9 cellular contexts compared by ENCODE assay signal in genomic region chr12:120669055-120669828, GRCh38. TPM values are rescaled to one million over a fixed set of nuclear protein-coding genes. Genes with fewer than 3 reads are reported as not detected.
DNase-seq lines count a peak whose midpoint lies in the region; ATAC-seq, FAIRE-seq and TF ChIP-seq lines count a peak whose summit lies in the region.
"Had no signal": no experiment of that assay in that cellular context is flagged by ENCODE, and none has a peak within 500 bp of the region (broad histone marks: within the 10 kb centered on the region; RNA-seq: fewer than 3 reads in every experiment).

No MANE protein-coding gene starts in this region.

- ATAC-seq in GM19328 (IDR thresholded peaks at IDR 0.05; ENCODE audit: unreplicated experiment) (peak; percentile 60), HG03159 (IDR thresholded peaks at IDR 0.05; ENCODE audit: unreplicated experiment) (peak; percentile 58), HG03039 (IDR thresholded peaks at IDR 0.05; ENCODE audit: unreplicated experiment) (no peak)
- ATAC-seq: psoas muscle had no signal

- H3K4me3 ChIP-seq in astrocyte (ENCODE audit: insufficient read depth, low read depth, low read length) (no peak overlapping the region), mucosa of rectum (ENCODE audit: low read length in 2 of 2) (peak overlapping the region in 1 of 2 donors; percentile 3)
- H3K4me3 ChIP-seq: psoas muscle had no signal

- no peaks in the 10 kb centered on the region for H3K4me1 Mint-ChIP-seq in astrocyte (ENCODE audit: low read depth, unreplicated experiment)

- H3K9ac ChIP-seq in astrocyte (ENCODE audit: low read length) (no peak overlapping the region), mucosa of rectum (ENCODE audit: low read depth in 1 of 2, low read length in 2 of 2) (peak overlapping the region; percentile 26 to 41)

- H3K4me3 Mint-ChIP-seq in astrocyte (ENCODE audit: unreplicated experiment): no peak overlapping the region

- H3K27ac ChIP-seq in astrocyte (ENCODE audit: low read depth, low read length): no peak overlapping the region
- H3K27ac ChIP-seq in mucosa of rectum (ENCODE audit: low read depth in 2 of 2, low read length in 2 of 2): no peak overlapping the region
- H3K27ac ChIP-seq: psoas muscle had no signal

- peaks cover 3% of the 10 kb centered on the region for H3K4me1 ChIP-seq in astrocyte (ENCODE audit: insufficient read depth, low read length)
- H3K4me1 ChIP-seq in mucosa of rectum (ENCODE audit: control insufficient read depth in 2 of 2, insufficient read depth in 2 of 2, low read length in 2 of 2): peaks cover 2 to 6% of the 10 kb centered on the region in 2 donors
- H3K4me1 ChIP-seq: psoas muscle had no signal

- no peaks in the 10 kb centered on the region for H3K9me3 Mint-ChIP-seq in astrocyte (ENCODE audit: unreplicated experiment)

- H3K27me3 ChIP-seq in astrocyte (ENCODE audit: insufficient read depth, low read length): no peaks in the 10 kb centered on the region
- H3K27me3 ChIP-seq in mucosa of rectum (ENCODE audit: control insufficient read depth in 2 of 2, insufficient read depth in 2 of 2, low read length in 2 of 2): no peaks in the 10 kb centered on the region

- no peak for FAIRE-seq in astrocyte (lab: Jason Lieb, UNC)

- H3K79me2 ChIP-seq in astrocyte (ENCODE audit: insufficient read depth, low read length): no peaks in the 10 kb centered on the region

- H3K27me3 Mint-ChIP-seq in astrocyte (ENCODE audit: low read depth, unreplicated experiment): peaks cover 15% of the 10 kb centered on the region

- H3K9me3 ChIP-seq in astrocyte (ENCODE audit: insufficient read depth, low read depth, low read length): no peaks in the 10 kb centered on the region
- H3K9me3 ChIP-seq in mucosa of rectum (ENCODE audit: control insufficient read depth in 2 of 2, low read length in 2 of 2): no peaks in the 10 kb centered on the region
- H3K9me3 ChIP-seq: psoas muscle had no signal

- DNase-seq in astrocyte (ENCODE audit: low read depth): no peak
- DNase-seq in stimulated activated CD4-positive, alpha-beta T cell treated with anti-CD3 and anti-CD28 coated beads, Interleukin-4, amount 100 ng/mL, for 4 hours: no peak
- no peak for DNase-seq in NCI-H2107 (lab: John Stamatoyannopoulos, UW)
- no peak for DNase-seq in Kasumi-1 (lab: John Stamatoyannopoulos, UW)

- H4K20me1 ChIP-seq in astrocyte (ENCODE audit: insufficient read depth, low read length): no peaks in the 10 kb centered on the region

- peak overlapping the region; percentile 12 for H3K4me2 ChIP-seq in astrocyte (ENCODE audit: low read length)

- no peaks in the 10 kb centered on the region for H3K36me3 ChIP-seq in astrocyte (ENCODE audit: insufficient read depth, low read length)
- no peaks in the 10 kb centered on the region for H3K36me3 ChIP-seq in mucosa of rectum (ENCODE audit: control insufficient read depth in 2 of 2, insufficient read depth in 2 of 2, low read length in 2 of 2)

- TF ChIP-seq CTCF in astrocyte (IDR thresholded peaks at IDR 0.05; ENCODE audit: insufficient read depth, low read depth, low read length): no peak

- peak overlapping the region; percentile 56 for H2AFZ ChIP-seq in astrocyte (ENCODE audit: low read depth, low read length)

- H3K36me3 Mint-ChIP-seq in astrocyte (ENCODE audit: low read depth, unreplicated experiment): no peaks in the 10 kb centered on the region

- H3K27ac Mint-ChIP-seq in astrocyte (ENCODE audit: unreplicated experiment): no peak overlapping the region

RNA-seq across cellular contexts. Expression of gene MLEC, which starts 17.7 kb away (rescaled TPM):
- total RNA-seq in astrocyte: 137 and 152 TPM in 2 replicates

RNA-seq across cellular contexts. Expression of gene CABP1, which starts 28.8 kb away (rescaled TPM):
- total RNA-seq in astrocyte: 0.19 and 0.30 TPM in 2 replicates

RNA-seq across cellular contexts. Expression of gene UNC119B, which starts 41.0 kb away (rescaled TPM):
- total RNA-seq in astrocyte: 21.3 and 24.3 TPM in 2 replicates

RNA-seq across cellular contexts. Expression of gene ACADS, which starts 56.4 kb away (rescaled TPM):
- total RNA-seq in astrocyte: 2.8 and 2.9 TPM in 2 replicates
